Comparison of ENCODE assay signal across 12 cellular contexts in the genomic region with DNA sequence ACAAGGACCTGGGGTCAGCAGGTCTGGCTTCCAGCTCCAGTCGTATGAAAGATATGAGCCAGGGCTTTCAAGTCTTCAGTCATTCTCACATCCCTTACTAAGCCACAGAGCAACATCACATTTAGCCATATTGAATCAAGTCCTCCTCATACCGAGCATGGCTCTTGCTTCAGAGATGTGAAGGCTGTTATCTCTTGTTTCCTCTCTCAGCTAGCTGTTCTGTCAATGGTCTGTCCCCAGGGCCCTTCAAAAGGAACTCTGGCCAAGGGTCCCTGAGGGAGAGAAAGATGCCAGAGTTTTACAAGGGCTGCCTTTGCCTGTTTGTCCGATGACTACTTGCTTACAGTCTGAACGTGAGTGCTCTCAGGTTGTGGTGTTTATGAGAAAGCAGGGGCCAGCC. TPM values are rescaled to one million over a fixed set of nuclear protein-coding genes. Genes with fewer than 3 reads are reported as not detected.
DNase-seq lines count a peak whose midpoint lies in the region; ATAC-seq and TF ChIP-seq lines count a peak whose summit lies in the region.
"Had no signal": no experiment of that assay in that cellular context is flagged by ENCODE, and none has a peak within 500 bp of the region (broad histone marks: within the 10 kb centered on the region; RNA-seq: fewer than 3 reads in every experiment).

No MANE protein-coding gene starts in this region.

- H3K4me3 ChIP-seq in CD8-positive, alpha-beta T cell (ENCODE audit: low read depth, low read length) = no peak overlapping the region
- H3K4me3 ChIP-seq in choroid plexus epithelial cell (ENCODE audit: low read depth, low read length) (no peak overlapping the region), ovary (no peak overlapping the region)
- H3K4me3 ChIP-seq: gastrocnemius medialis had no signal

- H3K9me3 ChIP-seq in CD8-positive, alpha-beta T cell (ENCODE audit: low read length) = no peaks in the 10 kb centered on the region
- no peaks in the 10 kb centered on the region for H3K9me3 ChIP-seq in ovary
- H3K9me3 ChIP-seq: gastrocnemius medialis had no signal

- TF ChIP-seq CTCF in CD8-positive, alpha-beta T cell (IDR thresholded peaks at IDR 0.05) = no peak
- TF ChIP-seq CTCF in choroid plexus epithelial cell (conservative IDR thresholded peaks at IDR 0.05; ENCODE audit: low read depth, low read length) (no peak), nephron progenitor cell (IDR thresholded peaks at IDR 0.05) (no peak), ovary (IDR thresholded peaks at IDR 0.05) (no peak)

- no peaks in the 10 kb centered on the region for H3K27me3 ChIP-seq in CD8-positive, alpha-beta T cell (ENCODE audit: insufficient read depth, low read length)
- H3K27me3 ChIP-seq in ovary = no peaks in the 10 kb centered on the region
- H3K27me3 ChIP-seq: gastrocnemius medialis had no signal

- no peaks in the 10 kb centered on the region for H3K36me3 ChIP-seq in CD8-positive, alpha-beta T cell (ENCODE audit: insufficient read depth, low read length)
- H3K36me3 ChIP-seq in ovary = no peaks in the 10 kb centered on the region
- H3K36me3 ChIP-seq: gastrocnemius medialis had no signal

- peak overlapping the region; percentile 86 for H3K27ac Mint-ChIP-seq in CD8-positive, alpha-beta T cell
- peak overlapping the region; percentile 99 for H3K27ac Mint-ChIP-seq in nephron progenitor cell

- no peak for DNase-seq in CD8-positive, alpha-beta T cell
- DNase-seq in M059J (ENCODE audit: low read depth) = peak; percentile 41
- DNase-seq in choroid plexus epithelial cell (ENCODE audit: low read depth) = peak; percentile 45
- no peak for DNase-seq in nephron progenitor cell
- DNase-seq in T-helper 9 cell = no peak
- no peak for DNase-seq in epidermal melanocyte (ENCODE audit: insufficient read length, low spot score)
- no peak for DNase-seq in ovary
- DNase-seq in stimulated activated CD4-positive, alpha-beta T cell treated with anti-CD3 and anti-CD28 coated beads, Interleukin-2, amount 100 ng/mL, for 48 hours = no peak
- DNase-seq: gastrocnemius medialis; left colon; SIG-M5; stimulated activated CD4-positive, alpha-beta T cell treated with anti-CD3 and anti-CD28 coated beads, Interleukin-4, amount 100 ng/mL, for 4 hours had no signal

- peaks cover 85% of the 10 kb centered on the region for H3K4me1 ChIP-seq in CD8-positive, alpha-beta T cell (ENCODE audit: insufficient read depth, low read length)
- no peaks in the 10 kb centered on the region for H3K4me1 ChIP-seq in ovary (ENCODE audit: insufficient read depth)
- H3K4me1 ChIP-seq: gastrocnemius medialis had no signal

- intact Hi-C loops in CD8-positive, alpha-beta T cell (cut with DNase I, micrococcal nuclease) = no loop called here
- intact Hi-C loops in ovary (cut with DNase I) = no loop called here

- no peak for TF ChIP-seq POLR2A in ovary (IDR thresholded peaks at IDR 0.05)

- no peaks in the 10 kb centered on the region for H3K9me3 Mint-ChIP-seq in CD8-positive, alpha-beta T cell
- H3K9me3 Mint-ChIP-seq in nephron progenitor cell = peaks cover 47% of the 10 kb centered on the region

- ATAC-seq in CD8-positive, alpha-beta T cell = no peak
- ATAC-seq: left colon had no signal

- peaks cover 84% of the 10 kb centered on the region for H3K4me1 Mint-ChIP-seq in CD8-positive, alpha-beta T cell (ENCODE audit: low read depth)
- peaks cover 52% of the 10 kb centered on the region for H3K4me1 Mint-ChIP-seq in nephron progenitor cell

- no peak overlapping the region for H3K27ac ChIP-seq in CD8-positive, alpha-beta T cell (ENCODE audit: low read depth, low read length)
- H3K27ac ChIP-seq in ovary = no peak overlapping the region

- CTCF ChIA-PET in CD8-positive, alpha-beta T cell (lab: Charles Lee) = no interaction called here

- H3K27me3 Mint-ChIP-seq in CD8-positive, alpha-beta T cell (ENCODE audit: low read depth) = no peaks in the 10 kb centered on the region
- no peaks in the 10 kb centered on the region for H3K27me3 Mint-ChIP-seq in nephron progenitor cell (ENCODE audit: low read depth, poor library complexity)

- no peak overlapping the region for H3K4me3 Mint-ChIP-seq in CD8-positive, alpha-beta T cell
- H3K4me3 Mint-ChIP-seq in nephron progenitor cell = peak overlapping the region; percentile 60

- peaks cover 7% of the 10 kb centered on the region for H3K36me3 Mint-ChIP-seq in CD8-positive, alpha-beta T cell
- peaks cover 18% of the 10 kb centered on the region for H3K36me3 Mint-ChIP-seq in nephron progenitor cell (ENCODE audit: low read depth)

- WGBS in ovary, 3 donors = 48 to 69% (median 59%) methylated on average over 4 of the region's 4 CpGs

- POLR2A ChIA-PET in CD8-positive, alpha-beta T cell (lab: Charles Lee) = no interaction called here

- no peak for TF ChIP-seq EP300 in ovary (IDR thresholded peaks at IDR 0.05)

RNA-seq across cellular contexts. Expression of a gene that starts 30.5 kb away (rescaled TPM):
- total RNA-seq in CD8-positive, alpha-beta T cell = 10 to 100 TPM; 52.8 to 57.9 TPM
- total RNA-seq in M059J (2014; rRNA removed; shearing (Covaris generic)) = 2.3 and 3.4 TPM in 2 replicates
- total RNA-seq in ovary = 10 to 100 TPM in 1 of 7 donors, 1 to 10 TPM in 6; 4.0 to 18.5 (median 6.1) TPM
- polyA plus RNA-seq in ovary = 1 to 10 TPM; 3.6 to 6.1 TPM

Comparison
In these comparisons a context has a peak if more than half of its experiments do, and no peak if none do; other contexts are left out.
1. DNase-seq: peak in M059J (single experiment) and choroid plexus epithelial cell (single experiment); none in CD8-positive, alpha-beta T cell (0 of 7), nephron progenitor cell (single experiment), T-helper 9 cell (single experiment), epidermal melanocyte (single experiment), ovary (0 of 5) and stimulated activated CD4-positive, alpha-beta T cell treated with anti-CD3 and anti-CD28 coated beads, Interleukin-2, amount 100 ng/mL, for 48 hours (0 of 2).